ENCODE assay signal across 10 cellular contexts in the genomic region with DNA sequence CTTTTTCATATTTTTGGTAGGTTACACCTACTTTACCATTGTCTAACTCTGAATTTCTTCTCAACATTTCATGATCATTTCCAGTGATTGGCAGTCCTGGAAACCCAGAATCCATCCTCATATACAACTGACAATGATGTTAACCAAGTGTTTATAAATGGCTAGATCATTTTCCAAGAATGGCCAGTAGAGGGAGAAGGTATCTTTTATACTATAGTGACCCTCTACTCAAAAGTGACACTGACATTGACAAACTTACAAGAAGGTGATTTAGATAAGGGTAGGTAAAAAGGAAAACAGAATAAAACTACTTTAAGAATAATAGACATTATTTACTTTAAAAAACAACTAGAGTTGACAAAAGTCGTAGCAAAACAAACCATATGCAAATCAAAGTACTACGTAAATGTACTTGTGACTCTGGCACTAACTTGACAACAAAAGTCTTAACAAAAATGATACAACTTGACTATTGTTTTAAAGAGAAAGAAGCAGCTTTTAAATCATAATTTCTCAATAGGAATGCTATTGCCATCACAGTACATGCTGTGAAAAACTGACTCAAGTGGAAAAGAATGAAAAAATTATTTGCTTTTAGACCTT.
A peak's percentile ranks its signal among the peaks of the same experiment; 100 is the strongest.
DNase-seq lines count a peak whose midpoint lies in the region; ATAC-seq and TF ChIP-seq lines count a peak whose summit lies in the region.
"Had no signal": no experiment of that assay in that cellular context is flagged by ENCODE, and none has a peak within 500 bp of the region (broad histone marks: within the 10 kb centered on the region; RNA-seq: fewer than 3 reads in every experiment).

No MANE protein-coding gene starts in this region.

- TF ChIP-seq CTCF in colonic mucosa (IDR thresholded peaks at IDR 0.05) (peak; percentile 38), psoas muscle (IDR thresholded peaks at IDR 0.05) (peak; percentile 35)

- intact Hi-C loops in colonic mucosa (cut with DNase I): no loop called here
- intact Hi-C loops in psoas muscle (cut with DNase I): no loop called here

- H3K27me3 ChIP-seq in colonic mucosa (no peaks in the 10 kb centered on the region), psoas muscle (ENCODE audit: insufficient read depth in 3 of 3, low read length in 2 of 3) (no peaks in the 10 kb centered on the region)

- H3K9me3 ChIP-seq in colonic mucosa (no peaks in the 10 kb centered on the region), psoas muscle (no peaks in the 10 kb centered on the region)

- no peak overlapping the region for H3K9ac ChIP-seq in colonic mucosa (ENCODE audit: low read depth in 2 of 2, low read length in 2 of 2)

- H3K4me3 ChIP-seq in colonic mucosa (no peak overlapping the region), psoas muscle (no peak overlapping the region)
- H3K4me3 ChIP-seq: skin epidermis had no signal

- no peak for ATAC-seq in psoas muscle

- H3K4me1 ChIP-seq in colonic mucosa (no peaks in the 10 kb centered on the region), psoas muscle (no peaks in the 10 kb centered on the region)

- DNase-seq in NCI-H1092 treated with DMSO at 0.1 percent for 48 hours (lab: John Stamatoyannopoulos, UW) (peak; percentile 14), NCI-H1092 (lab: John Stamatoyannopoulos, UW) (no peak), NCI-H1694 (lab: John Stamatoyannopoulos, UW) (peak; percentile 34), colonic mucosa (no peak), psoas muscle (no peak), NCI-H1417 treated with DMSO at 0.1 percent for 48 hours (lab: John Stamatoyannopoulos, UW) (no peak)
- DNase-seq in stimulated activated CD4-positive, alpha-beta T cell treated with anti-CD3 and anti-CD28 coated beads, Interleukin-4, amount 100 ng/mL, for 4 hours: no peak
- DNase-seq in activated T-cell treated with anti-CD3 and anti-CD28 coated beads, Interleukin-2, amount 50 U/mL, for 48 hours: no peak
- DNase-seq: CD4-positive, CD25-positive, alpha-beta regulatory T cell had no signal

- 74 to 75% (median 74%) methylated on average over 2 of the region's 2 CpGs for WGBS in psoas muscle, 3 donors

- H3K36me3 ChIP-seq in colonic mucosa (no peaks in the 10 kb centered on the region), psoas muscle (ENCODE audit: insufficient read depth in 1 of 2, low read depth in 1 of 2) (peaks cover 0 to 12% of the 10 kb centered on the region in 2 donors)

- H3K27ac ChIP-seq in colonic mucosa: no peak overlapping the region
- no peak overlapping the region for H3K27ac ChIP-seq in psoas muscle
- H3K27ac ChIP-seq: skin epidermis had no signal

Comparison
In these comparisons a context has a peak if more than half of its experiments do, and no peak if none do; other contexts are left out.
1. DNase-seq: peak in NCI-H1092 treated with DMSO at 0.1 percent for 48 hours (single experiment) and NCI-H1694 (single experiment); none in NCI-H1092 (single experiment), colonic mucosa (single experiment), psoas muscle (0 of 2), NCI-H1417 treated with DMSO at 0.1 percent for 48 hours (single experiment), stimulated activated CD4-positive, alpha-beta T cell treated with anti-CD3 and anti-CD28 coated beads, Interleukin-4, amount 100 ng/mL, for 4 hours (0 of 2) and activated T-cell treated with anti-CD3 and anti-CD28 coated beads, Interleukin-2, amount 50 U/mL, for 48 hours (0 of 2).